Comparison of ENCODE assay signal across 22 cellular contexts in the genomic region with DNA sequence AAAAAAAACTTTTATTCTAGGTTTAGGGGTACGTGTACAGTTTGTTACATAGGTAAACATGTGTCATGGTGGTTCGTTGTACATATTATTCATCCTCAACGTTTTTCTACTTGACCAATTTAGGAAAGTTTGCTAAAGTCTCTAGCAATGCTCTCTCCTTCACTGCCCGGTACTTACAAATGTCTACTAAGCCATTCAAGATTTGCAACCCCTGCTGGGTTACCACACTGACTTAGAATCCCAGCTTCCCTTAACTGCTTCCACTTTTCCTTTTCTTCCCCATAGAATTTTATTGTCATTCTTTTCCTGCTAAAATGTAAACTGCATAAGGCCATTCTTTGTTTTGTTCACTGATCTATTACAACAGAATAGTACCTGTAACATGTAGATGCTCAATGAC.
A peak's percentile ranks its signal among the peaks of the same experiment; 100 is the strongest.
DNase-seq lines count a peak whose midpoint lies in the region; ATAC-seq, FAIRE-seq and TF ChIP-seq lines count a peak whose summit lies in the region.
"Had no signal": no experiment of that assay in that cellular context is flagged by ENCODE, and none has a peak within 500 bp of the region (broad histone marks: within the 10 kb centered on the region; RNA-seq: fewer than 3 reads in every experiment).

No MANE protein-coding gene starts in this region.

- H3K9me3 Mint-ChIP-seq in GM23338: peaks cover 14% of the 10 kb centered on the region

- no peak overlapping the region for H2AFZ ChIP-seq in GM23338
- no peak overlapping the region for H2AFZ ChIP-seq in H1 (ENCODE audit: low read length)
- H2AFZ ChIP-seq in neuronal stem cell (ENCODE audit: low read length): peak overlapping the region; percentile 3

- H3K36me3 ChIP-seq in GM23338 (ENCODE audit: insufficient read depth) (no peaks in the 10 kb centered on the region), H1 (ENCODE audit: control insufficient read depth in 2 of 4, insufficient read depth in 4 of 4, low read length in 3 of 4) (no peaks in the 10 kb centered on the region), neuronal stem cell (replicated peaks in 1 of 2; ENCODE audit: control insufficient read depth in 2 of 2, insufficient read depth in 2 of 2, low read length in 2 of 2) (no peaks in the 10 kb centered on the region)
- H3K36me3 ChIP-seq: BLaER1 treated with 17β-estradiol and CSF1 and Interleukin-3, amounts not matched to agents 10 nM and 100 nM had no signal

- CTCF ChIA-PET in H1 (lab: Charles Lee; ENCODE audit: partially characterized antibody): no interaction called here

- H4K8ac ChIP-seq in H1 (ENCODE audit: extremely low read depth, insufficient read depth, low read length): no peak overlapping the region
- no peak overlapping the region for H4K8ac ChIP-seq in neuronal stem cell (ENCODE audit: low read depth, low read length)

- H3K9me3 ChIP-seq in H1 (ENCODE audit: insufficient read depth in 2 of 2, low read depth in 1 of 2, low read length in 1 of 2) (0 out of 4 replicates have a peak, but pooled peaks cover 0 to 3% of the 10 kb centered on the region in 2 experiments), neuronal stem cell (replicated peaks in 1 of 2; ENCODE audit: control insufficient read depth in 2 of 2, insufficient read depth in 1 of 2, low read depth in 1 of 2, low read length in 2 of 2) (no peaks in the 10 kb centered on the region)
- H3K9me3 ChIP-seq: A549, Caco-2 had no signal

- H3K4me1 ChIP-seq in GM23338 (ENCODE audit: insufficient read depth) (no peaks in the 10 kb centered on the region), H1 (replicated peaks in 1 of 4; ENCODE audit: control insufficient read depth in 3 of 4, insufficient read depth in 4 of 4, low read length in 3 of 4) (no peaks in the 10 kb centered on the region; a peak in 1 of 7 replicates), neuronal stem cell (ENCODE audit: control insufficient read depth in 2 of 2, insufficient read depth in 1 of 2, low read depth in 1 of 2, low read length in 2 of 2) (no peaks in the 10 kb centered on the region)
- H3K4me1 ChIP-seq: A549; BLaER1 treated with 17β-estradiol and CSF1 and Interleukin-3, amounts not matched to agents 10 nM and 100 nM; Caco-2 had no signal

- H3K14ac ChIP-seq in H1 (ENCODE audit: insufficient read length) (no peak overlapping the region), neuronal stem cell (ENCODE audit: low read length) (no peak overlapping the region)

- H2AK5ac ChIP-seq in H1 (ENCODE audit: low read depth, low read length): no peak overlapping the region
- H2AK5ac ChIP-seq in neuronal stem cell (ENCODE audit: low read depth, low read length): no peak overlapping the region

- H3K23me2 ChIP-seq in H1 (ENCODE audit: low read depth, low read length): no peaks in the 10 kb centered on the region

- H2BK20ac ChIP-seq in H1 (ENCODE audit: low read length): no peak overlapping the region

- H3K27me3 Mint-ChIP-seq in GM23338 (ENCODE audit: insufficient read depth, low read depth, poor library complexity): no peaks in the 10 kb centered on the region
- H3K27me3 Mint-ChIP-seq: B cell; CD4-positive, alpha-beta T cell had no signal

- H3K18ac ChIP-seq in H1 (ENCODE audit: extremely low read depth, low read length) (no peak overlapping the region), neuronal stem cell (ENCODE audit: low read length) (no peak overlapping the region)

- TF ChIP-seq RAD21 in H1 (IDR thresholded peaks at IDR 0.05 in 1 of 2, conservative IDR thresholded peaks at IDR 0.05 in 1 of 2; ENCODE audit: low read depth in 2 of 2, low read length in 2 of 2): no peak

- no peak overlapping the region for H3K23ac ChIP-seq in H1 (ENCODE audit: insufficient read length)
- no peak overlapping the region for H3K23ac ChIP-seq in neuronal stem cell (ENCODE audit: low read depth, low read length, poor library complexity)

- FAIRE-seq in H1 (lab: Jason Lieb, UNC): peak; percentile 36
- FAIRE-seq: A549, D721Med, GM12891, GM19239 had no signal

- H3K4me2 ChIP-seq in GM23338 (no peak overlapping the region), H1 (ENCODE audit: insufficient read depth in 1 of 2, low read depth in 2 of 2, low read length in 2 of 2) (no peak overlapping the region), neuronal stem cell (ENCODE audit: insufficient read depth, low read length, poor library complexity, severe bottlenecking) (no peak overlapping the region)
- H3K4me2 ChIP-seq: A549; BLaER1 treated with 17β-estradiol and CSF1 and Interleukin-3, amounts not matched to agents 10 nM and 100 nM had no signal

- no peak for TF ChIP-seq EP300 in H1 (IDR thresholded peaks at IDR 0.05; ENCODE audit: borderline replicate concordance in 1 of 2, low read depth in 2 of 2, low read length in 2 of 2)

- H2BK120ac ChIP-seq in H1 (replicated peaks; ENCODE audit: low read depth, low read length): no peak overlapping the region
- no peak overlapping the region for H2BK120ac ChIP-seq in neuronal stem cell (ENCODE audit: low read depth, low read length)

- no peaks in the 10 kb centered on the region for H3F3A ChIP-seq in GM23338 (replicated peaks; ENCODE audit: low read depth)

- H3K9ac ChIP-seq in H1 (replicated peaks in 1 of 4; ENCODE audit: extremely low read depth in 1 of 4, low read depth in 3 of 4, low read length in 3 of 4) (no peak overlapping the region), neuronal stem cell (ENCODE audit: low read depth, low read length, poor library complexity) (no peak overlapping the region)
- H3K9ac ChIP-seq: BLaER1 treated with 17β-estradiol and CSF1 and Interleukin-3, amounts not matched to agents 10 nM and 100 nM had no signal

- peak; percentile 69 for ATAC-seq in GM23338
- ATAC-seq in HG03342 (IDR thresholded peaks at IDR 0.05; ENCODE audit: unreplicated experiment): no peak
- ATAC-seq: A549; CD8-positive, alpha-beta T cell had no signal

- no peaks in the 10 kb centered on the region for H3K27me3 ChIP-seq in GM23338 (ENCODE audit: insufficient read depth)
- no peaks in the 10 kb centered on the region for H3K27me3 ChIP-seq in H1 (replicated peaks in 1 of 4; ENCODE audit: control insufficient read depth in 3 of 4, extremely low read depth in 1 of 4, insufficient read depth in 3 of 4, low read length in 3 of 4)
- no peaks in the 10 kb centered on the region for H3K27me3 ChIP-seq in neuronal stem cell (ENCODE audit: control insufficient read depth in 3 of 3, insufficient read depth in 3 of 3, low read depth in 1 of 3, low read length in 3 of 3)
- H3K27me3 ChIP-seq: BLaER1 treated with 17β-estradiol and CSF1 and Interleukin-3, amounts not matched to agents 10 nM and 100 nM had no signal

- H4K20me1 ChIP-seq in GM23338 (replicated peaks; ENCODE audit: insufficient read depth) (no peaks in the 10 kb centered on the region), H1 (replicated peaks in 1 of 2; ENCODE audit: control insufficient read depth in 1 of 2, insufficient read depth in 2 of 2, low read length in 2 of 2) (no peaks in the 10 kb centered on the region)
- H4K20me1 ChIP-seq: BLaER1 treated with 17β-estradiol and CSF1 and Interleukin-3, amounts not matched to agents 10 nM and 100 nM had no signal

- peaks cover 5% of the 10 kb centered on the region; the same call in 1 of the 3 replicates for H3K36me3 Mint-ChIP-seq in GM23338 (ENCODE audit: low read depth)
- H3K36me3 Mint-ChIP-seq: CD8-positive, alpha-beta T cell had no signal

- H3K4me3 ChIP-seq in GM23338 (no peak overlapping the region), H1 (ENCODE audit: extremely low read depth in 1 of 4, insufficient read depth in 2 of 4, low read depth in 3 of 4, low read length in 4 of 4) (no peak overlapping the region), neuronal stem cell (ENCODE audit: low read length in 2 of 2) (no peak overlapping the region)
- H3K4me3 ChIP-seq: A549; BLaER1 treated with 17β-estradiol and CSF1 and Interleukin-3, amounts not matched to agents 10 nM and 100 nM had no signal

- no peak overlapping the region for H3K27ac ChIP-seq in GM23338 (ENCODE audit: low read depth)
- no peak overlapping the region for H3K27ac ChIP-seq in H1 (ENCODE audit: low read depth, low read length)
- H3K27ac ChIP-seq in neuronal stem cell (replicated peaks; ENCODE audit: low read length): no peak overlapping the region
- H3K27ac ChIP-seq: 22Rv1; A549; BLaER1 treated with 17β-estradiol and CSF1 and Interleukin-3, amounts not matched to agents 10 nM and 100 nM; C4-2B had no signal

- peak; percentile 40 for DNase-seq in GM23338 (ENCODE audit: low spot score)
- DNase-seq in H1 (ENCODE audit: low read depth in 1 of 2, low spot score in 2 of 2): no peak
- DNase-seq in iPS-NIHi11 (ENCODE audit: low spot score): peak; percentile 20
- DNase-seq in neuronal stem cell (ENCODE audit: low spot score): no peak
- DNase-seq in activated naive CD4-positive, alpha-beta T cell (lab: John Stamatoyannopoulos, UW): no peak
- no peak for DNase-seq in SKM-1 treated with dmso at 0.1 percent for 144 hours (lab: John Stamatoyannopoulos, UW; ENCODE audit: unreplicated experiment)
- DNase-seq: AML-193; Caco-2; Calu3; CD4-positive, alpha-beta T cell; CD8-positive, alpha-beta T cell; DMS79 treated with DMSO at 0.1 percent for 48 hours; GF-D8 had no signal

- TF ChIP-seq CTCF in GM23338 (conservative IDR thresholded peaks at IDR 0.05; ENCODE audit: low read depth in 2 of 2) (no peak), H1 (IDR thresholded peaks at IDR 0.05; ENCODE audit: control extremely low read depth in 1 of 3, insufficient read depth in 1 of 3, low read depth in 1 of 3, low read length in 3 of 3) (no peak)

- WGBS in H1 (ENCODE audit: extremely low coverage in 1 of 2, insufficient coverage in 1 of 2, insufficient read length in 1 of 2, insufficient replicate concordance in 2 of 2, low coverage in 1 of 2, low lambda C conversion rate in 2 of 2, missing lambda C conversion rate in 1 of 2), 2 experiments: 76% methylated on average over 4 of the region's 4 CpGs; no CpG with 5 or more reads in 1 of the 2 experiments
- no CpG with 5 or more reads among the region's 4 CpGs for WGBS in neuronal stem cell (ENCODE audit: extremely low coverage in 2 of 2, insufficient read length in 2 of 2, insufficient replicate concordance in 1 of 2), 2 donors

- H3K4ac ChIP-seq in H1 (replicated peaks; ENCODE audit: insufficient read length, low read depth, low read length) (no peak overlapping the region), neuronal stem cell (ENCODE audit: low read length) (no peak overlapping the region)

- no peak overlapping the region for H3K4me3 Mint-ChIP-seq in GM23338
- H3K4me3 Mint-ChIP-seq: B cell; CD4-positive, alpha-beta T cell; CD8-positive, alpha-beta T cell had no signal

- POLR2A ChIA-PET in H1 (lab: Charles Lee; ENCODE audit: partially characterized antibody): interaction anchor here (0.6 to 0.7 kb wide), 2 partner anchors 109 to 325 kb away, joined by 3 to 4 read pairs; no protein-coding TSS in a partner anchor

- no peaks in the 10 kb centered on the region for H3K79me2 ChIP-seq in GM23338 (replicated peaks; ENCODE audit: insufficient read depth)
- no peaks in the 10 kb centered on the region for H3K79me2 ChIP-seq in H1 (ENCODE audit: control insufficient read depth in 1 of 2, insufficient read depth in 2 of 2, low read length in 2 of 2)

- H4K5ac ChIP-seq in H1 (ENCODE audit: insufficient read length, low read depth, low read length): no peak overlapping the region

- no peak for TF ChIP-seq POLR2A in H1 (IDR thresholded peaks at IDR 0.05; ENCODE audit: control extremely low read depth in 1 of 2, low read depth in 2 of 2, low read length in 2 of 2)

- no peak overlapping the region for H4K91ac ChIP-seq in H1 (replicated peaks; ENCODE audit: insufficient read length, low read length)
- H4K91ac ChIP-seq in neuronal stem cell (ENCODE audit: low read depth, low read length, poor library complexity): no peak overlapping the region

- H3K4me1 Mint-ChIP-seq in GM23338: peaks cover 9% of the 10 kb centered on the region
- H3K4me1 Mint-ChIP-seq: B cell had no signal

- no peak overlapping the region for H2BK5ac ChIP-seq in H1 (ENCODE audit: low read depth, low read length)
- H2BK5ac ChIP-seq in neuronal stem cell (ENCODE audit: low read length): no peak overlapping the region

- no peak overlapping the region for H2BK12ac ChIP-seq in H1 (ENCODE audit: low read depth, low read length)
- no peak overlapping the region for H2BK12ac ChIP-seq in neuronal stem cell (ENCODE audit: low read length)

- H3K79me1 ChIP-seq in H1 (ENCODE audit: low read depth, low read length): no peaks in the 10 kb centered on the region
- H3K79me1 ChIP-seq in neuronal stem cell (ENCODE audit: low read depth, low read length): no peaks in the 10 kb centered on the region

- H3K56ac ChIP-seq in H1 (replicated peaks; ENCODE audit: insufficient read length, low read depth, low read length): no peak overlapping the region

- H3K27ac Mint-ChIP-seq in GM23338: no peak overlapping the region
- H3K27ac Mint-ChIP-seq: B cell; CD4-positive, alpha-beta T cell; CD8-positive, alpha-beta T cell had no signal

- H3K9me2 ChIP-seq in GM23338 (ENCODE audit: insufficient read depth): no peaks in the 10 kb centered on the region

- no peak overlapping the region for H2BK15ac ChIP-seq in H1 (ENCODE audit: low read length)
- H2BK15ac ChIP-seq in neuronal stem cell (ENCODE audit: low read length): no peak overlapping the region

Comparison
In these comparisons a context has a peak if more than half of its experiments do, and no peak if none do; other contexts are left out.
1. DNase-seq: peak in GM23338 (single experiment) and iPS-NIHi11 (single experiment); none in H1 (0 of 2), neuronal stem cell (single experiment), activated naive CD4-positive, alpha-beta T cell (0 of 4) and SKM-1 treated with dmso at 0.1 percent for 144 hours (single experiment).